ENCODE assay signal across 9 cellular contexts in genomic region chr7:150451097-150451793, GRCh38. TPM values are rescaled to one million over a fixed set of nuclear protein-coding genes. Genes with fewer than 3 reads are reported as not detected.
DNase-seq lines count a peak whose midpoint lies in the region; ATAC-seq, FAIRE-seq and TF ChIP-seq lines count a peak whose summit lies in the region.
"Had no signal": no experiment of that assay in that cellular context is flagged by ENCODE, and none has a peak within 500 bp of the region (broad histone marks: within the 10 kb centered on the region; RNA-seq: fewer than 3 reads in every experiment).

No MANE protein-coding gene starts in this region.

- H4K20me1 ChIP-seq in HepG2 (ENCODE audit: insufficient read depth, low read length): no peaks in the 10 kb centered on the region
- no peaks in the 10 kb centered on the region for H4K20me1 ChIP-seq in osteoblast (ENCODE audit: insufficient read depth, low read length)

- peak; percentile 63 for TF ChIP-seq POLR2A in GM18505 (IDR thresholded peaks at IDR 0.05; ENCODE audit: borderline replicate concordance, extremely low read depth, insufficient read depth, insufficient read length)
- no peak for TF ChIP-seq POLR2A in HepG2 (IDR thresholded peaks at IDR 0.05; ENCODE audit: insufficient read depth in 1 of 2, low read depth in 2 of 2, low read length in 2 of 2)

- H3K9me3 ChIP-seq in HepG2 (ENCODE audit: low read length) (no peaks in the 10 kb centered on the region), osteoblast (ENCODE audit: low read depth, low read length) (no peaks in the 10 kb centered on the region)

- CTCF ChIA-PET in HepG2 (lab: Yijun Ruan, JAX; ENCODE audit: low intra/inter-chr PET ratio, low total read pairs): interaction anchor here (1.3 kb wide), 1 partner anchor 306 kb away, joined by 4 read pairs; no protein-coding TSS in a partner anchor

- WGBS in HepG2 (ENCODE audit: low lambda C conversion rate): 40% methylated on average over 19 of the region's 19 CpGs

- no peak for TF ChIP-seq RAD21 in HepG2 (CRISPR knock-in tag; IDR thresholded peaks at IDR 0.05)

- FAIRE-seq in HepG2 (lab: Jason Lieb, UNC): no peak
- FAIRE-seq in RCC 7860 (lab: Jason Lieb, UNC): no peak

- BruUV-seq in HepG2 (replicated peaks; lab: Mats Ljungman, UMichigan): no TSS peak

- ATAC-seq in GM18505 (IDR thresholded peaks at IDR 0.05; ENCODE audit: unreplicated experiment): peak; percentile 42
- ATAC-seq in HG03432 (IDR thresholded peaks at IDR 0.05; ENCODE audit: unreplicated experiment): peak; percentile 42
- ATAC-seq in HepG2: no peak

- H2AFZ ChIP-seq in HepG2 (ENCODE audit: low read length) (no peak overlapping the region), osteoblast (ENCODE audit: low read length) (no peak overlapping the region)

- DNase-seq in activated T-helper 1 cell treated with anti-CD3 and anti-CD28 coated beads, Interleukin-2, amount 50 U/mL, for 16 hours (ENCODE audit: low read depth in 1 of 2, low spot score in 1 of 2): peak; percentile 37 to 51
- DNase-seq in HepG2 (ENCODE audit: low spot score): no peak
- DNase-seq in stimulated activated CD8-positive, alpha-beta memory T cell treated with anti-CD3 and anti-CD28 coated beads, Interleukin-15, amount 100 ng/mL, for 24 hours (ENCODE audit: low read depth): peak; percentile 37
- DNase-seq in osteoblast (ENCODE audit: insufficient read length, low spot score, missing footprints): no peak
- no peak for DNase-seq in RCC 7860 (ENCODE audit: low spot score)
- DNase-seq in superior temporal gyrus (ENCODE audit: extremely low spot score): no peak

- no peak overlapping the region for H3K4me2 ChIP-seq in HepG2 (ENCODE audit: low read depth, low read length)
- no peak overlapping the region for H3K4me2 ChIP-seq in osteoblast (ENCODE audit: insufficient read depth, low read length)

- H3K27me3 ChIP-seq in HepG2 (ENCODE audit: control insufficient read depth in 1 of 2, insufficient read depth in 2 of 2, low read length in 2 of 2): peaks cover 3 to 59% of the 10 kb centered on the region in 2 experiments; a peak in 4 of 5 replicates
- peaks cover 6% of the 10 kb centered on the region for H3K27me3 ChIP-seq in osteoblast (ENCODE audit: insufficient read depth, low read length)
- H3K27me3 ChIP-seq: cardiac muscle cell had no signal

- H3K79me2 ChIP-seq in HepG2 (ENCODE audit: insufficient read depth, low read length): no peaks in the 10 kb centered on the region
- no peaks in the 10 kb centered on the region for H3K79me2 ChIP-seq in osteoblast (ENCODE audit: insufficient read depth, low read length)

- intact Hi-C loops in HepG2 (cut with micrococcal nuclease; ENCODE audit: unreplicated experiment): no loop called here

- H3K4me3 ChIP-seq in HepG2 (replicated peaks in 1 of 3; ENCODE audit: insufficient read depth in 1 of 3, low read depth in 2 of 3, low read length in 3 of 3): no peak overlapping the region
- H3K4me3 ChIP-seq in osteoblast (ENCODE audit: insufficient read depth, low read length): no peak overlapping the region
- H3K4me3 ChIP-seq: cardiac muscle cell had no signal

- no peak overlapping the region for H3K9ac ChIP-seq in HepG2 (ENCODE audit: insufficient read depth, low read depth, low read length)

- in situ Hi-C loops in HepG2 (cut with HindIII; ENCODE audit: extremely low pct_ligation_motif_present, low pct_unique_long_range_greater_than_20kb): no loop called here

- TF ChIP-seq EP300 in HepG2 (IDR thresholded peaks at IDR 0.05; ENCODE audit: low read depth in 2 of 2, low read length in 2 of 2): no peak
- TF ChIP-seq EP300 in HepG2 (CRISPR knock-in tag; IDR thresholded peaks at IDR 0.05; ENCODE audit: borderline replicate concordance): no peak

- H3K4me1 ChIP-seq in HepG2 (ENCODE audit: insufficient read depth, low read length) (no peaks in the 10 kb centered on the region), osteoblast (ENCODE audit: insufficient read depth, low read length) (no peaks in the 10 kb centered on the region)

- no peak overlapping the region for H3K27ac ChIP-seq in HepG2 (ENCODE audit: extremely low read length, insufficient read depth, low read length)
- no peak overlapping the region for H3K27ac ChIP-seq in osteoblast (ENCODE audit: low read depth, low read length)
- H3K27ac ChIP-seq: cardiac muscle cell had no signal

- no peak for TF ChIP-seq CTCF in HepG2 (CRISPR knock-in tag; IDR thresholded peaks at IDR 0.05)
- TF ChIP-seq CTCF in osteoblast (IDR thresholded peaks at IDR 0.05; ENCODE audit: extremely low read depth, low read depth, low read length): no peak

- H3K36me3 ChIP-seq in HepG2 (replicated peaks in 1 of 2; ENCODE audit: control insufficient read depth in 1 of 2, insufficient read depth in 2 of 2, low read length in 2 of 2) (no peaks in the 10 kb centered on the region), osteoblast (ENCODE audit: insufficient read depth, low read length) (no peaks in the 10 kb centered on the region)
- H3K36me3 ChIP-seq: cardiac muscle cell had no signal

- POLR2A ChIA-PET in HepG2 (lab: Yijun Ruan, JAX): no interaction called here

TF ChIP-seq in HepG2, 621 proteins besides CTCF, POLR2A, EP300 and RAD21:
- TF ChIP-seq, protein P1, sequence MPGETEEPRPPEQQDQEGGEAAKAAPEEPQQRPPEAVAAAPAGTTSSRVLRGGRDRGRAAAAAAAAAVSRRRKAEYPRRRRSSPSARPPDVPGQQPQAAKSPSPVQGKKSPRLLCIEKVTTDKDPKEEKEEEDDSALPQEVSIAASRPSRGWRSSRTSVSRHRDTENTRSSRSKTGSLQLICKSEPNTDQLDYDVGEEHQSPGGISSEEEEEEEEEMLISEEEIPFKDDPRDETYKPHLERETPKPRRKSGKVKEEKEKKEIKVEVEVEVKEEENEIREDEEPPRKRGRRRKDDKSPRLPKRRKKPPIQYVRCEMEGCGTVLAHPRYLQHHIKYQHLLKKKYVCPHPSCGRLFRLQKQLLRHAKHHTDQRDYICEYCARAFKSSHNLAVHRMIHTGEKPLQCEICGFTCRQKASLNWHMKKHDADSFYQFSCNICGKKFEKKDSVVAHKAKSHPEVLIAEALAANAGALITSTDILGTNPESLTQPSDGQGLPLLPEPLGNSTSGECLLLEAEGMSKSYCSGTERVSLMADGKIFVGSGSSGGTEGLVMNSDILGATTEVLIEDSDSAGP (CRISPR knock-in tag; IDR thresholded peaks at IDR 0.05; ENCODE audit: borderline replicate concordance): no peak
- TF ChIP-seq TP53 (CRISPR knock-in tag; conservative IDR thresholded peaks at IDR 0.05): no peak
- TF ChIP-seq MNT (IDR thresholded peaks at IDR 0.05): peak; percentile 50; the same call in 1 of the 2 replicates
- no peak for TF ChIP-seq ZSCAN30 (CRISPR knock-in tag; IDR thresholded peaks at IDR 0.05)
- no peak for TF ChIP-seq GPBP1L1 (CRISPR knock-in tag; IDR thresholded peaks at IDR 0.05)
- no peak for TF ChIP-seq MAFG (CRISPR knock-in tag; IDR thresholded peaks at IDR 0.05)

RNA-seq across cellular contexts. Expression of gene GIMAP8, which starts 0.8 kb away (rescaled TPM):
- total RNA-seq in HepG2 (2016; rRNA removed; fragmentation: Illumina TruSeq; extraction: Trizol): not detected in 2 replicates
- not detected in 2 replicates for total RNA-seq in HepG2 (2016; cell fraction: cytosol; rRNA removed; fragmentation: Illumina TruSeq; extraction: Trizol; ENCODE audit: low read depth)
- total RNA-seq in HepG2 (2016; cell fraction: insoluble cytoplasmic fraction; rRNA removed; fragmentation: Illumina TruSeq; extraction: Trizol): not detected in 2 replicates
- total RNA-seq in HepG2 (2016; cell fraction: membrane; rRNA removed; fragmentation: Illumina TruSeq; extraction: Trizol): not detected in 2 replicates
- not detected in 2 replicates for total RNA-seq in HepG2 (2016; cell fraction: nucleus; rRNA removed; fragmentation: Illumina TruSeq; extraction: Trizol)
- polyA plus RNA-seq in HepG2 (2011; rRNA removed): not detected in 2 replicates
- not detected in 2 replicates for polyA plus RNA-seq in HepG2 (2011; cell fraction: cytosol; rRNA removed)
- not detected in 2 replicates for polyA plus RNA-seq in HepG2 (2011; cell fraction: nucleus; rRNA removed)
- not detected in 2 replicates for polyA plus RNA-seq in HepG2 (2012)
- polyA plus RNA-seq in HepG2 (2016; cell fraction: cytosol; fragmentation: Illumina TruSeq; extraction: Trizol; ENCODE audit: low read depth): not detected in 2 replicates
- polyA plus RNA-seq in HepG2 (2016; cell fraction: insoluble cytoplasmic fraction; fragmentation: Illumina TruSeq; extraction: Trizol; ENCODE audit: low read depth): not detected in 2 replicates
- not detected in 2 replicates for polyA plus RNA-seq in HepG2 (2016; cell fraction: membrane; fragmentation: Illumina TruSeq; extraction: Trizol; ENCODE audit: low read depth)
- not detected in 2 replicates for polyA plus RNA-seq in HepG2 (2016; cell fraction: nucleus; fragmentation: Illumina TruSeq; extraction: Trizol; ENCODE audit: insufficient read depth, low read depth)
- not detected in 2 replicates for polyA minus RNA-seq in HepG2 (2011; rRNA and poly(A)+ RNA removed; ENCODE audit: low replicate concordance)
- polyA minus RNA-seq in HepG2 (2011; cell fraction: cytosol; rRNA and poly(A)+ RNA removed): not detected in 2 replicates
- not detected in 2 replicates for polyA minus RNA-seq in HepG2 (2011; cell fraction: nucleus; rRNA and poly(A)+ RNA removed)
- not detected in 2 replicates for total RNA-seq in osteoblast
- polyA plus RNA-seq: cardiac muscle cell had no signal

Comparison
In these comparisons a context has a peak if more than half of its experiments do, and no peak if none do; other contexts are left out.
1. DNase-seq: peak in activated T-helper 1 cell treated with anti-CD3 and anti-CD28 coated beads, Interleukin-2, amount 50 U/mL, for 16 hours (2 of 2) and stimulated activated CD8-positive, alpha-beta memory T cell treated with anti-CD3 and anti-CD28 coated beads, Interleukin-15, amount 100 ng/mL, for 24 hours (single experiment); none in HepG2 (single experiment), osteoblast (single experiment), RCC 7860 (single experiment) and superior temporal gyrus (single experiment).